In the genomic region with DNA sequence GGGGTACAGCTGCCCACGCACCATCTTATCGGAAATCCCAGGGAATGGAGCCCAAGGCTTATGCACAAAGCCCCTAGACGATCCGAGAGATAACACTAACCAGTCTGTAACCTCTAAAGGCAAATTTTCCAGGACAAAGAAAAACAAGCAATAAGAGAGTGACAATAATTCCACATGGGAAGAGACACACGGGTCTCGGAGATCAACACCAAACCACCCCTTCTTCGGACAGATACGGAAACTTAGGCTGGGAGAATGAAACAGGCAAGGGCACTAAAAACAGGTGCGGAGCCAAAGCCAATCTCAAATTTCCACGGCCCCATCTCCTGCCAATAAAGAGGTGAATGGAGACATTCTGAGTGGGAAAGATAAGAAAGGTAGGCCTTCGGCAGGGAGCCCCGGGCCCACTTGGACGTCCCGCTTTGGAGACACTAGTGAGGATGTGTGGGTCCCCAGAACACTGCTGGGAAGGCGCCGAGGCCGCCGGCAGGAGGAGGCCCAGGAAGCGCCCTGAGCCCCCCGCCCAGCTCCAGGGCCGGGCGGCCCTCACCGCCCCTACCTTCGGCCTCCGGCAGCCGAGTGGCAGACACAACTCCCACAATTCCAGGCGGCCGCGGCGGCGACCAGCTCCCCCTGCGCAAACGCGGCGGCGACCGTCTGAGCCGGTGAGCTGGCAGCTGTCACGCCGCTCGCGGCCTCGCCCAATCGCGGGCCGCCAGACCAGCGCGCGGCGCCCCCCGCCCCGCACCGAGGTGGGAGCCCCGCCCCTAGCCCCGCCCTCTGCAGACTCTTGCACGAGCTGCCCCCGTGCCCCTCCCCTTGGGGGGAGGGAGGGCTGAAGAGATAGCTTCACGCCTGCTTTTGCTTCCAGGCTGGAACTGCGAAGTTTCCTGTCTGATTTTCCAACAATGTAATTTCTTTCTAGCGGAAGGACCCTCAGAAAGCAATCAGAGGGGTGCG, we compare ENCODE assay signal across 8 cellular contexts. TPM values are rescaled to one million over a fixed set of nuclear protein-coding genes. Genes with fewer than 3 reads are reported as not detected.
DNase-seq lines count a peak whose midpoint lies in the region; ATAC-seq, FAIRE-seq and TF ChIP-seq lines count a peak whose summit lies in the region.

Gene SIL1 (minus strand): TSS at position 659 of the 960 bp plus-strand sequence. CDS start 70,525 bp downstream, outside the sequence.

- H3K4me1 ChIP-seq in ascending aorta (peaks cover 0 to 9% of the 10 kb centered on the region in 2 donors), right cardiac atrium (ENCODE audit: control insufficient read depth, insufficient read depth, low read length) (peaks cover 2% of the 10 kb centered on the region)

- H3K27me3 ChIP-seq in ascending aorta: no peaks in the 10 kb centered on the region
- no peaks in the 10 kb centered on the region for H3K27me3 ChIP-seq in right cardiac atrium (ENCODE audit: control insufficient read depth, insufficient read depth)

- 1% methylated on average over 61 of the region's 61 CpGs for WGBS in right cardiac atrium

- H3K9me3 ChIP-seq in ascending aorta (no peaks in the 10 kb centered on the region), right cardiac atrium (ENCODE audit: control insufficient read depth, low read length) (no peaks in the 10 kb centered on the region)

- FAIRE-seq in GM18507 (lab: Jason Lieb, UNC): peak; percentile 96
- peak; percentile 23 for FAIRE-seq in urothelium cell line (lab: Jason Lieb, UNC)

- peak within 1 kb of the TSS; percentile 97 for H3K4me3 Mint-ChIP-seq in T-helper 2 cell treated with Interferon-gamma antibody and Interleukin-4, amounts not matched to agents 5 μg/mL and 100 μg/mL, for 36 hours

- H3K36me3 Mint-ChIP-seq in T-helper 2 cell treated with Interferon-gamma antibody and Interleukin-4, amounts not matched to agents 5 μg/mL and 100 μg/mL, for 36 hours (ENCODE audit: low read depth): peaks cover 18% of the 10 kb centered on the region

- H3K27ac ChIP-seq in ascending aorta (peak within 1 kb of the TSS; percentile 77 to 89), right cardiac atrium (ENCODE audit: low read length) (peak within 1 kb of the TSS; percentile 98)

- ATAC-seq in HG02973 (IDR thresholded peaks at IDR 0.05; ENCODE audit: unreplicated experiment): peak; percentile 92
- peak; percentile 99 to 100 for ATAC-seq in right cardiac atrium

- H3K4me3 ChIP-seq in ascending aorta: peak within 1 kb of the TSS; percentile 63 to 79
- peak within 1 kb of the TSS; percentile 82 for H3K4me3 ChIP-seq in right cardiac atrium (ENCODE audit: low read length)

- H3K27ac Mint-ChIP-seq in T-helper 2 cell treated with Interferon-gamma antibody and Interleukin-4, amounts not matched to agents 5 μg/mL and 100 μg/mL, for 36 hours: peak within 1 kb of the TSS; percentile 92

- peaks cover 20% of the 10 kb centered on the region for H3K4me1 Mint-ChIP-seq in T-helper 2 cell treated with Interferon-gamma antibody and Interleukin-4, amounts not matched to agents 5 μg/mL and 100 μg/mL, for 36 hours (ENCODE audit: low read depth)

- H3K27me3 Mint-ChIP-seq in T-helper 2 cell treated with Interferon-gamma antibody and Interleukin-4, amounts not matched to agents 5 μg/mL and 100 μg/mL, for 36 hours (ENCODE audit: low read depth): no peaks in the 10 kb centered on the region

- TF ChIP-seq CTCF in ascending aorta (IDR thresholded peaks at IDR 0.05): no peak

- intact Hi-C loops in ascending aorta (cut with DNase I) (loop anchor here (1.0 to 10.0 kb wide), 7 partner anchors 55 to 655 kb away; partner anchors contain the start of genes CTNNA1, ETF1 and HSPA9), right cardiac atrium (cut with DNase I) (no loop called here)

- no peaks in the 10 kb centered on the region for H3K9me3 Mint-ChIP-seq in T-helper 2 cell treated with Interferon-gamma antibody and Interleukin-4, amounts not matched to agents 5 μg/mL and 100 μg/mL, for 36 hours

- peak; percentile 93 for DNase-seq in GM18507 (ENCODE audit: extremely low spot score, insufficient read length, low read depth)
- peak; percentile 96 for DNase-seq in NCI-H2029 (lab: John Stamatoyannopoulos, UW)
- DNase-seq in T-helper 2 cell treated with Interferon-gamma antibody and Interleukin-4, amounts not matched to agents 5 μg/mL and 100 μg/mL, for 36 hours (ENCODE audit: low spot score): peak; percentile 94
- DNase-seq in ascending aorta (ENCODE audit: low spot score in 2 of 2): peak; percentile 84 to 98
- peak; percentile 98 to 99 (median 99) for DNase-seq in right cardiac atrium
- peak; percentile 81 for DNase-seq in pulmonary artery endothelial cell (ENCODE audit: low read depth, low spot score)
- peak; percentile 97 for DNase-seq in urothelium cell line (ENCODE audit: low spot score)

- H3K36me3 ChIP-seq in ascending aorta: no peaks in the 10 kb centered on the region

RNA-seq across cellular contexts. Expression of gene SIL1, which starts in this region (rescaled TPM):
- total RNA-seq in ascending aorta (53.4 TPM), right cardiac atrium (10 to 100 TPM; 43.4 to 51.6 (median 43.7) TPM), pulmonary artery endothelial cell (55.4 and 64.9 TPM in 2 replicates)
- 44.4 TPM for polyA plus RNA-seq in right cardiac atrium

Comparison
In these comparisons a context has a peak if more than half of its experiments do, and no peak if none do; other contexts are left out.
1. Peak in every context shown above with its lines: DNase-seq, ATAC-seq, H3K4me3 ChIP-seq and H3K27ac ChIP-seq.